8 cellular contexts compared by ENCODE assay signal in genomic region chr3:129276385-129276784, GRCh38. TPM values are rescaled to one million over a fixed set of nuclear protein-coding genes. Genes with fewer than 3 reads are reported as not detected.
A peak's percentile ranks its signal among the peaks of the same experiment; 100 is the strongest.
DNase-seq lines count a peak whose midpoint lies in the region; ATAC-seq and TF ChIP-seq lines count a peak whose summit lies in the region.

No MANE protein-coding gene starts in this region.

- no peaks in the 10 kb centered on the region for H3K27me3 ChIP-seq in Karpas-422 (ENCODE audit: low read length)
- no peaks in the 10 kb centered on the region for H3K27me3 ChIP-seq in lower lobe of right lung (ENCODE audit: low read depth)

- H3K4me1 ChIP-seq in Karpas-422 (ENCODE audit: low read length) (peaks cover 55% of the 10 kb centered on the region), lower lobe of right lung (peaks cover 29% of the 10 kb centered on the region)

- peak overlapping the region; percentile 98; the same call in 1 of the 2 replicates for H3K4me3 ChIP-seq in Karpas-422 (ENCODE audit: low read length)
- H3K4me3 ChIP-seq in lower lobe of right lung = no peak overlapping the region

- H3K9me3 ChIP-seq in Karpas-422 (ENCODE audit: low read length) = no peaks in the 10 kb centered on the region
- H3K9me3 ChIP-seq in lower lobe of right lung = no peaks in the 10 kb centered on the region

- TF ChIP-seq CTCF in 22Rv1 (IDR thresholded peaks at IDR 0.05) (no peak), lower lobe of right lung (IDR thresholded peaks at IDR 0.05) (no peak)

- no peaks in the 10 kb centered on the region for H3K9me2 ChIP-seq in Karpas-422 (replicated peaks; ENCODE audit: insufficient read depth, low read length)

- no peak overlapping the region for H2AFZ ChIP-seq in Karpas-422 (ENCODE audit: low read length)

- H3K36me3 ChIP-seq in Karpas-422 (ENCODE audit: insufficient read depth, low read length) = peaks cover 27% of the 10 kb centered on the region
- peaks cover 68% of the 10 kb centered on the region for H3K36me3 ChIP-seq in lower lobe of right lung

- H4K20me1 ChIP-seq in Karpas-422 (ENCODE audit: insufficient read depth, low read depth, low read length) = no peaks in the 10 kb centered on the region; the same call in 1 of the 2 replicates

- H3K27ac ChIP-seq in 22Rv1 (0 out of 2 replicates have a peak overlapping the region, but pooled peaks have one; percentile 15), Karpas-422 (ENCODE audit: low read length) (peak overlapping the region; percentile 100), lower lobe of right lung (no peak overlapping the region)

- intact Hi-C loops in posterior vena cava (cut with DNase I) = no loop called here
- intact Hi-C loops in lower lobe of right lung (cut with DNase I) = no loop called here

- peak overlapping the region; percentile 68 for H3K4me2 ChIP-seq in Karpas-422 (ENCODE audit: low read depth, low read length, poor library complexity, severe bottlenecking)

- DNase-seq in Karpas-422 (peak; percentile 92), SIG-M5 treated with dmso at 0.1 percent for 504 hours (lab: John Stamatoyannopoulos, UW; ENCODE audit: unreplicated experiment) (no peak), posterior vena cava (ENCODE audit: low spot score) (no peak), activated gamma-delta T cell (lab: John Stamatoyannopoulos, UW) (no peak), lower lobe of right lung (no peak)

- H3K79me2 ChIP-seq in Karpas-422 (ENCODE audit: low read length) = peaks cover 21% of the 10 kb centered on the region

- ATAC-seq in GM18868 (IDR thresholded peaks at IDR 0.05; ENCODE audit: unreplicated experiment) = peak; percentile 87
- peak; percentile 83 for ATAC-seq in HG02759 (IDR thresholded peaks at IDR 0.05; ENCODE audit: unreplicated experiment)
- no peak for ATAC-seq in lower lobe of right lung

- peak overlapping the region; percentile 99 for H3K9ac ChIP-seq in Karpas-422 (ENCODE audit: low read length)

RNA-seq across cellular contexts. Expression of gene HMCES, which starts 2.3 kb away (rescaled TPM):
- total RNA-seq in Karpas-422 (2014; rRNA removed; shearing (Covaris generic); ENCODE audit: low replicate concordance) = 169 and 275 TPM in 2 replicates
- total RNA-seq in posterior vena cava (10 to 100 TPM; 24.5 to 25.2 TPM), lower lobe of right lung (28.1 TPM)

RNA-seq across cellular contexts. Expression of gene COPG1, which starts 27.0 kb away (rescaled TPM):
- 88.1 and 108 TPM in 2 replicates for total RNA-seq in Karpas-422 (2014; rRNA removed; shearing (Covaris generic); ENCODE audit: low replicate concordance)
- 100 to 1,000 TPM; 139 to 143 TPM for total RNA-seq in posterior vena cava
- 150 TPM for total RNA-seq in lower lobe of right lung

Comparison
In these comparisons a context has a peak if more than half of its experiments do, and no peak if none do; other contexts are left out.
1. ATAC-seq: peak in GM18868 (single experiment) and HG02759 (single experiment); none in lower lobe of right lung (0 of 2).